Comparison of ENCODE assay signal across 17 cellular contexts in the genomic region with DNA sequence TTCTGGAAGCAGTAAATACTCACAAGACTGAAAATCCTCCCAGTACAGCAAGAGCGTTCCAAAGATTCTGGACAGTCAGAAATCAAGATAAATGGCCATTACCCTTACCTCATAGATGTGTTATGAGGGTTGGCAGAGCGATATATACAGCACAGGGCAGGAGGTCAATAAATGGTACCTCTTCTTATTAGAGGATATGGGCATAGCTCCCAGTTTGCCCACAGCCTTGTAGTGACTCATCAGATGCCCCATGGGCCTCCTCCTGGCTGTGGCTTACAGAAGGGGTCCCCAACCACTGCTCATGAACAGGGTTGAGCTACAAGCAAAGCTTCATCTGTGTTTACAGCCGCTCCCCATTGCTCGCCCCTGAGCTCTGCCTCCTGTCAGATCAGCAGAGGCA. TPM values are rescaled to one million over a fixed set of nuclear protein-coding genes. Genes with fewer than 3 reads are reported as not detected.
DNase-seq lines count a peak whose midpoint lies in the region; ATAC-seq lines count a peak whose summit lies in the region.
"Had no signal": no experiment of that assay in that cellular context is flagged by ENCODE, and none has a peak within 500 bp of the region (broad histone marks: within the 10 kb centered on the region; RNA-seq: fewer than 3 reads in every experiment).

No MANE protein-coding gene starts in this region.

- no peak overlapping the region for H3K4me3 Mint-ChIP-seq in activated CD4-positive, alpha-beta memory T cell treated with anti-CD3 and anti-CD28 coated beads, Interleukin-2, amount 10 ng/mL, durations not matched to agents 7 days and 5 days
- H3K4me3 Mint-ChIP-seq: activated T-helper 17 cell treated with anti-CD3 and anti-CD28 coated beads, Interleukin-2, amount 50 U/mL, for 72 hours had no signal

- POLR2A ChIA-PET in activated CD4-positive, alpha-beta memory T cell treated with anti-CD3 and anti-CD28 coated beads, Interleukin-2, amount 10 ng/mL, durations not matched to agents 7 days and 5 days (lab: Charles Lee) = no interaction called here

- no peaks in the 10 kb centered on the region for H3K27me3 ChIP-seq in BLaER1 treated with 17β-estradiol and CSF1 and Interleukin-3, amounts not matched to agents 10 nM and 100 nM
- H3K27me3 ChIP-seq in MG63 = no peaks in the 10 kb centered on the region
- H3K27me3 ChIP-seq: BE2C had no signal

- H3K27me3 Mint-ChIP-seq in activated CD4-positive, alpha-beta memory T cell treated with anti-CD3 and anti-CD28 coated beads, Interleukin-2, amount 10 ng/mL, durations not matched to agents 7 days and 5 days = peaks cover 59% of the 10 kb centered on the region

- H3K36me3 Mint-ChIP-seq in activated CD4-positive, alpha-beta memory T cell treated with anti-CD3 and anti-CD28 coated beads, Interleukin-2, amount 10 ng/mL, durations not matched to agents 7 days and 5 days (ENCODE audit: low read depth) = no peaks in the 10 kb centered on the region

- peak overlapping the region in 8 of 11 experiments; percentile 26 to 99 (median 77); a peak in 15 of 22 replicates for H3K27ac ChIP-seq in BLaER1 treated with 17β-estradiol and CSF1 and Interleukin-3, amounts not matched to agents 10 nM and 100 nM

- peak overlapping the region in 4 of 11 experiments; percentile 13 to 43 (median 24); a peak in 6 of 22 replicates for H3K9ac ChIP-seq in BLaER1 treated with 17β-estradiol and CSF1 and Interleukin-3, amounts not matched to agents 10 nM and 100 nM

- no peak for ATAC-seq in HG02763 (IDR thresholded peaks at IDR 0.05; ENCODE audit: unreplicated experiment)
- ATAC-seq in GM21526 (IDR thresholded peaks at IDR 0.05; ENCODE audit: low FRiP score, unreplicated experiment) = no peak
- ATAC-seq: activated T-helper 17 cell treated with anti-CD3 and anti-CD28 coated beads, Interleukin-2, amount 50 U/mL, for 72 hours; HCT116 had no signal

- peaks cover 11 to 100% (median 88%) of the 10 kb centered on the region in 10 experiments for H3K4me1 ChIP-seq in BLaER1 treated with 17β-estradiol and CSF1 and Interleukin-3, amounts not matched to agents 10 nM and 100 nM
- H3K4me1 ChIP-seq: BE2C had no signal

- no peaks in the 10 kb centered on the region for H3K36me3 ChIP-seq in BLaER1 treated with 17β-estradiol and CSF1 and Interleukin-3, amounts not matched to agents 10 nM and 100 nM
- H3K36me3 ChIP-seq in MG63 = no peaks in the 10 kb centered on the region
- H3K36me3 ChIP-seq: BE2C had no signal

- DNase-seq in MG63 (peak; percentile 90), astrocyte of the hippocampus (ENCODE audit: low read depth, low spot score) (peak; percentile 87), myocyte (ENCODE audit: low read depth) (peak; percentile 59), cortex of kidney (lab: John Stamatoyannopoulos, UW) (no peak)
- no peak for DNase-seq in activated CD4-positive, alpha-beta memory T cell treated with anti-CD3 and anti-CD28 coated beads, Interleukin-2, amount 10 ng/mL, durations not matched to agents 7 days and 5 days
- DNase-seq: activated CD4-positive, alpha-beta T cell treated with anti-CD3 and anti-CD28 coated beads, Interleukin-2, amount 50 U/mL, for 48 hours; aorta; BE2C; mesendoderm; NCI-H2081 treated with DMSO at 0.1 percent for 48 hours; Right ventricle myocardium superior; small intestine had no signal

- no peaks in the 10 kb centered on the region for H3K9me3 Mint-ChIP-seq in activated CD4-positive, alpha-beta memory T cell treated with anti-CD3 and anti-CD28 coated beads, Interleukin-2, amount 10 ng/mL, durations not matched to agents 7 days and 5 days
- H3K9me3 Mint-ChIP-seq: activated T-helper 17 cell treated with anti-CD3 and anti-CD28 coated beads, Interleukin-2, amount 50 U/mL, for 72 hours had no signal

- CTCF ChIA-PET in activated CD4-positive, alpha-beta memory T cell treated with anti-CD3 and anti-CD28 coated beads, Interleukin-2, amount 10 ng/mL, durations not matched to agents 7 days and 5 days (lab: Charles Lee) = interaction anchor here (2.2 kb wide), 1 partner anchor 35 kb away, joined by 9 read pairs; no protein-coding TSS in a partner anchor

- no peaks in the 10 kb centered on the region for H4K20me1 ChIP-seq in BLaER1 treated with 17β-estradiol and CSF1 and Interleukin-3, amounts not matched to agents 10 nM and 100 nM

- peak overlapping the region in 9 of 11 experiments; percentile 26 to 97 (median 73); a peak in 18 of 22 replicates for H3K4me2 ChIP-seq in BLaER1 treated with 17β-estradiol and CSF1 and Interleukin-3, amounts not matched to agents 10 nM and 100 nM

- H3K27ac Mint-ChIP-seq in activated CD4-positive, alpha-beta memory T cell treated with anti-CD3 and anti-CD28 coated beads, Interleukin-2, amount 10 ng/mL, durations not matched to agents 7 days and 5 days = no peak overlapping the region
- H3K27ac Mint-ChIP-seq: activated T-helper 17 cell treated with anti-CD3 and anti-CD28 coated beads, Interleukin-2, amount 50 U/mL, for 72 hours had no signal

- H3K4me3 ChIP-seq in BLaER1 treated with 17β-estradiol and CSF1 and Interleukin-3, amounts not matched to agents 10 nM and 100 nM = no peak overlapping the region
- H3K4me3 ChIP-seq in MG63 = 0 out of 2 replicates have a peak overlapping the region, but pooled peaks have one; percentile 4

- H3K4me1 Mint-ChIP-seq in activated CD4-positive, alpha-beta memory T cell treated with anti-CD3 and anti-CD28 coated beads, Interleukin-2, amount 10 ng/mL, durations not matched to agents 7 days and 5 days = peaks cover 6% of the 10 kb centered on the region

- peaks cover 0 to 15% (median 0%) of the 10 kb centered on the region in 11 experiments; a peak in 6 of 22 replicates for H3K9me3 ChIP-seq in BLaER1 treated with 17β-estradiol and CSF1 and Interleukin-3, amounts not matched to agents 10 nM and 100 nM (replicated peaks in 1 of 11)
- H3K9me3 ChIP-seq in MG63 = no peaks in the 10 kb centered on the region
- H3K9me3 ChIP-seq: BE2C had no signal

RNA-seq across cellular contexts. Expression of gene IFNGR2, which starts 7.3 kb away (rescaled TPM):
- total RNA-seq in MG63 (2014; rRNA removed; shearing (Covaris generic); ENCODE audit: low replicate concordance) = 63.6 and 66.8 TPM in 2 replicates
- 24.8 and 33.6 TPM in 2 replicates for total RNA-seq in myocyte
- polyA plus RNA-seq in myocyte (2012) = 42.6 TPM
- total RNA-seq in activated CD4-positive, alpha-beta memory T cell treated with anti-CD3 and anti-CD28 coated beads, Interleukin-2, amount 10 ng/mL, durations not matched to agents 7 days and 5 days = 1 to 10 TPM; 4.6 to 4.7 TPM

Comparison
In these comparisons a context has a peak if more than half of its experiments do, and no peak if none do; other contexts are left out.
1. DNase-seq: peak in MG63 (single experiment), astrocyte of the hippocampus (single experiment) and myocyte (single experiment); none in activated CD4-positive, alpha-beta memory T cell treated with anti-CD3 and anti-CD28 coated beads, Interleukin-2, amount 10 ng/mL, durations not matched to agents 7 days and 5 days (single experiment) and cortex of kidney (single experiment).